Comparison of ENCODE assay signal across 14 cellular contexts in genomic region chr11:66541892-66542291, GRCh38. TPM values are rescaled to one million over a fixed set of nuclear protein-coding genes. Genes with fewer than 3 reads are reported as not detected.
DNase-seq lines count a peak whose midpoint lies in the region; ATAC-seq and TF ChIP-seq lines count a peak whose summit lies in the region.
"Had no signal": no experiment of that assay in that cellular context is flagged by ENCODE, and none has a peak within 500 bp of the region (broad histone marks: within the 10 kb centered on the region; RNA-seq: fewer than 3 reads in every experiment).

No MANE protein-coding gene starts in this region.

- no peaks in the 10 kb centered on the region for H3K9me3 Mint-ChIP-seq in HFFc6
- H3K9me3 Mint-ChIP-seq in neural crest cell = no peaks in the 10 kb centered on the region

- ATAC-seq in HG02852 (IDR thresholded peaks at IDR 0.05; ENCODE audit: unreplicated experiment) = no peak
- ATAC-seq: HepG2, left lung had no signal

- H3K4me3 Mint-ChIP-seq in HFFc6 (no peak overlapping the region), neural crest cell (peak overlapping the region; percentile 69)

- H3K27ac Mint-ChIP-seq in HFFc6 (peak overlapping the region; percentile 60; the same call in 1 of the 2 replicates), neural crest cell (ENCODE audit: unreplicated experiment) (peak overlapping the region; percentile 75)

- DNase-seq in HFFc6 = no peak
- DNase-seq in neural crest cell (ENCODE audit: low read depth, low spot score) = no peak
- DNase-seq in HK-2 (ENCODE audit: unreplicated experiment) = no peak
- DNase-seq: left lung, NCI-H446, SK-N-SH had no signal

- TF ChIP-seq CTCF in HFFc6 (IDR thresholded peaks at IDR 0.05) (no peak), neural crest cell (conservative IDR thresholded peaks at IDR 0.05) (no peak)

- peak overlapping the region; percentile 46 for H3K27ac ChIP-seq in angular gyrus (ENCODE audit: low read depth, low read length)
- H3K27ac ChIP-seq: C4-2B, esophagus muscularis mucosa, hepatocyte, left lung, neutrophil had no signal

- H3K27me3 Mint-ChIP-seq in HFFc6 (ENCODE audit: insufficient read depth) (peaks cover 3% of the 10 kb centered on the region), neural crest cell (ENCODE audit: low read depth) (peaks cover 6% of the 10 kb centered on the region)

- H3K36me3 Mint-ChIP-seq in HFFc6 (ENCODE audit: low read depth) (peaks cover 11% of the 10 kb centered on the region), neural crest cell (ENCODE audit: low read depth) (no peaks in the 10 kb centered on the region)

- H3K4me1 Mint-ChIP-seq in HFFc6 (ENCODE audit: low read depth) (peaks cover 36% of the 10 kb centered on the region), neural crest cell (peaks cover 16% of the 10 kb centered on the region)

RNA-seq across cellular contexts. Expression of gene ZDHHC24, which starts 4.0 kb away (rescaled TPM):
- 10 to 100 TPM; 15.4 to 23.3 (median 18.6) TPM for total RNA-seq in HFFc6 (2021; fragmentation: NEBNext Ultra II Directional; extraction: Animal tissue kit (Norgen Biotek cat#: 25700))
- 7.3 and 7.7 TPM in 2 replicates for total RNA-seq in neural crest cell

RNA-seq across cellular contexts. Expression of gene ACTN3, which starts 4.8 kb away (rescaled TPM):
- under 1 TPM in 4 of 6 experiments, not detected in 2; 0.07 to 0.24 (median 0.10) TPM for total RNA-seq in HFFc6 (2021; fragmentation: NEBNext Ultra II Directional; extraction: Animal tissue kit (Norgen Biotek cat#: 25700))
- total RNA-seq in neural crest cell = 0.16 and 0.35 TPM in 2 replicates
- total RNA-seq: esophagus muscularis mucosa, hepatocyte had no signal

RNA-seq across cellular contexts. Expression of gene CTSF, which starts 26.5 kb away (rescaled TPM):
- total RNA-seq in HFFc6 (2021; fragmentation: NEBNext Ultra II Directional; extraction: Animal tissue kit (Norgen Biotek cat#: 25700)) = 10 to 100 TPM in 2 of 6 experiments, 1 to 10 TPM in 4; 5.2 to 20.0 (median 6.6) TPM
- not detected in 2 replicates for total RNA-seq in neural crest cell
- total RNA-seq: HepG2, OCI-LY7 had no signal

RNA-seq across cellular contexts. Expression of gene BBS1, which starts 31.5 kb away (rescaled TPM):
- 10 to 100 TPM; 14.9 to 21.4 (median 17.3) TPM for total RNA-seq in HFFc6 (2021; fragmentation: NEBNext Ultra II Directional; extraction: Animal tissue kit (Norgen Biotek cat#: 25700))
- 54.7 and 56.1 TPM in 2 replicates for total RNA-seq in neural crest cell

RNA-seq across cellular contexts. Expression of gene CCDC87, which starts 51.0 kb away (rescaled TPM):
- total RNA-seq in HFFc6 (2021; fragmentation: NEBNext Ultra II Directional; extraction: Animal tissue kit (Norgen Biotek cat#: 25700)) = under 1 TPM; 0.19 to 0.66 (median 0.37) TPM
- 0.93 and 1.1 TPM in 2 replicates for total RNA-seq in neural crest cell
